In the genomic region with DNA sequence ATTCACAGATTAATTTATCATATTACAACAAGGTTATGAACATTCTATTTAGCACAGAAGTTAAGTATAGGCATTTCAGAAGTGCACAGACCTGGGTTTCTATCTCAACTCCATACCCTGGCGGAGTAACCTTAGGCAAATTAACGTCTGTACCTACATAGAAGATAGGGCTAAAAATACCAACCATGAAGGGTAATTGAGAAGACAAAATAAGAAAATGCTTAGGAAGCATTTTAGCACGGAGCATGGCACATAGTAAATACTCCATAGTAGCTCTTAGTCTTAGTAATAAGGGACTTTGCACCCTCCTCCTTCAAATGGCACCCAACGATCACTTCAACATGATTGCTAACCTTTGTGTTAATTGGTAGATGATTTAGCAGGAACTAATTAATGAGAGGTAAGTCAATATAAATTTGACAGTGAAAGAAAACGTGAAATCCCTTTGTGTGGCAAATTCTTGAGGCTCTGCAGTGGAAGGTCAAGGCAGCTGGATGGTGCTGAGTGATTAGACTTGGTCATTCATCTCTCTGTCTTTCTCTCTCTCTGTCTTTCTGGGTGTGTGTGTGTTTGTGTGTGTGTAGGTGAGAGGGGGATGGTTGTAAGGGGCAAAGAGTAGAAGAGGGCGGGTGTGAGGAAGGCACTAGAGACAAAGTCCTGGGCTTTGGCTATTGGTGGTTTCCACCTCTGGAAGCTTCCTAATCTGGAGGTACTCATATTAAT, we compare ENCODE assay signal across 25 cellular contexts.
"Had no signal": no experiment of that assay in that cellular context is flagged by ENCODE, and none has a peak within 500 bp of the region (broad histone marks: within the 10 kb centered on the region; RNA-seq: fewer than 3 reads in every experiment).

No MANE protein-coding gene starts in this region.

- H3K36me3 ChIP-seq: adrenal gland, ascending aorta, esophagus squamous epithelium, gastroesophageal sphincter, tibial artery, uterus had no signal

- H3K27me3 ChIP-seq: adrenal gland, ascending aorta, esophagus squamous epithelium, gastroesophageal sphincter, tibial artery, uterus had no signal

- H3K9me3 Mint-ChIP-seq: activated T-cell treated with anti-CD3 and anti-CD28 coated beads, Interleukin-2, amount 50 U/mL, for 24 hours; activated T-helper 2 cell treated with anti-CD3 and anti-CD28 coated beads, Interferon-gamma antibody, Interleukin-2, Interleukin-4, amounts not matched to agents 10 μg/mL and 5 μg/mL and 100 μg/mL, durations not matched to agents 14 hours and 24 hours and 36 hours; central memory CD8-positive, alpha-beta T cell; stimulated activated naive CD8-positive, alpha-beta T cell treated with anti-CD3 and anti-CD28 coated beads, Interleukin-15, amount 100 ng/mL, for 72 hours had no signal

- H3K9me3 ChIP-seq: adrenal gland, ascending aorta, esophagus squamous epithelium, gastroesophageal sphincter, mucosa of descending colon, tibial artery, uterus had no signal

- H3K4me3 Mint-ChIP-seq: activated naive CD8-positive, alpha-beta T cell; activated T-cell treated with anti-CD3 and anti-CD28 coated beads, Interleukin-2, amount 50 U/mL, for 24 hours; central memory CD8-positive, alpha-beta T cell; memory B cell; stimulated activated naive CD8-positive, alpha-beta T cell treated with anti-CD3 and anti-CD28 coated beads, Interleukin-15, amount 100 ng/mL, for 72 hours; WTC11 had no signal

- H3K36me3 Mint-ChIP-seq: memory B cell had no signal

- H3K27me3 Mint-ChIP-seq: activated naive CD8-positive, alpha-beta T cell; activated T-cell treated with anti-CD3 and anti-CD28 coated beads, Interleukin-2, amount 50 U/mL, for 24 hours; central memory CD8-positive, alpha-beta T cell; memory B cell; stimulated activated naive CD8-positive, alpha-beta T cell treated with anti-CD3 and anti-CD28 coated beads, Interleukin-15, amount 100 ng/mL, for 72 hours had no signal

- H3K4me1 ChIP-seq: adrenal gland, uterus had no signal

- ATAC-seq: gastroesophageal sphincter; left cardiac atrium; mucosa of descending colon; stimulated activated naive CD8-positive, alpha-beta T cell treated with anti-CD3 and anti-CD28 coated beads, Interleukin-15, amount 100 ng/mL, for 72 hours; WTC11 had no signal

- FAIRE-seq: colon, endothelial cell of umbilical vein had no signal

- H3K27ac Mint-ChIP-seq: activated naive CD8-positive, alpha-beta T cell; activated T-cell treated with anti-CD3 and anti-CD28 coated beads, Interleukin-2, amount 50 U/mL, for 24 hours; activated T-helper 2 cell treated with anti-CD3 and anti-CD28 coated beads, Interferon-gamma antibody, Interleukin-2, Interleukin-4, amounts not matched to agents 10 μg/mL and 5 μg/mL and 100 μg/mL, durations not matched to agents 14 hours and 24 hours and 36 hours; memory B cell; stimulated activated naive CD8-positive, alpha-beta T cell treated with anti-CD3 and anti-CD28 coated beads, Interleukin-15, amount 100 ng/mL, for 72 hours; WTC11 had no signal

- DNase-seq: activated naive CD4-positive, alpha-beta T cell; activated T-cell treated with anti-CD3 and anti-CD28 coated beads, Interleukin-2, amount 50 U/mL, for 24 hours; adrenal gland; effector memory CD4-positive, alpha-beta T cell; esophagus squamous epithelium; head of caudate nucleus; hypothalamus; left cardiac atrium; mucosa of descending colon; occipital lobe; retina; stimulated activated CD4-positive, alpha-beta T cell treated with anti-CD3 and anti-CD28 coated beads, Interleukin-4, amount 100 ng/mL, for 24 hours; stimulated activated naive CD8-positive, alpha-beta T cell treated with anti-CD3 and anti-CD28 coated beads, Interleukin-15, amount 100 ng/mL, for 72 hours; T-helper 9 cell; tibial artery; uterus had no signal

- H3K27ac ChIP-seq: adrenal gland, ascending aorta, esophagus squamous epithelium, gastroesophageal sphincter, tibial artery, uterus had no signal

- H3K4me1 Mint-ChIP-seq: central memory CD8-positive, alpha-beta T cell had no signal

- H3K4me3 ChIP-seq: adrenal gland, ascending aorta, esophagus squamous epithelium, gastroesophageal sphincter, mucosa of descending colon, tibial artery, uterus had no signal
